ENCODE assay signal across 8 cellular contexts in the genomic region with DNA sequence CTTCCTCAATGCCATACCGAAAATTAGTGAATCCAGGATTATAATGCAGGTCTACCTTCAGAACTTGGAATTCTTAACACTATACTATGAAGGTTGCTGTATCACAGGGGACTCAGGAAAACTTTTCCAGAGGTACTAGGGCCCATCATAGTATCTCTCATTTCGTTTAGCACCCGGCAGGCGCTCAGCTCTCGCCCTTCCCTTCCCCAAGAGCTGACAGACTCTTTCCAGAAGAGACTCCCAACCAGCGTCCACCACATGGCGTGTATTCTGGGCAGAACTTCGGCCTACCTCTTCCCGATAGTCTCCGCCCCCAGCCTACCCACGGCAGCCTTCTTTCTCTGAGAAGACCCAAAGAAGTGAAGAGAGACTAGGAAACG. TPM values are rescaled to one million over a fixed set of nuclear protein-coding genes. Genes with fewer than 3 reads are reported as not detected.
DNase-seq lines count a peak whose midpoint lies in the region; TF ChIP-seq lines count a peak whose summit lies in the region.

No MANE protein-coding gene starts in this region.

- H3K4me3 ChIP-seq in OCI-LY1 (ENCODE audit: low read depth, low read length, poor library complexity, severe bottlenecking): peak overlapping the region; percentile 86
- peak overlapping the region; percentile 85 for H3K4me3 ChIP-seq in neural cell (ENCODE audit: low read length)

- TF ChIP-seq EP300 in neural cell (conservative IDR thresholded peaks at IDR 0.05; ENCODE audit: poor library complexity, severe bottlenecking): no peak

- peak overlapping the region; percentile 99 for H3K4me3 Mint-ChIP-seq in activated naive CD4-positive, alpha-beta T cell treated with anti-CD3 and anti-CD28 coated beads for 36 hours

- H4K20me1 ChIP-seq in OCI-LY1 (ENCODE audit: insufficient read depth, low read length) (no peaks in the 10 kb centered on the region), neural cell (ENCODE audit: insufficient read depth) (no peaks in the 10 kb centered on the region)

- H3K9me2 ChIP-seq in OCI-LY1 (ENCODE audit: low read depth, low read length) (no peaks in the 10 kb centered on the region), neural cell (ENCODE audit: insufficient read depth, low read length) (no peaks in the 10 kb centered on the region)

- H3K9ac ChIP-seq in OCI-LY1 (ENCODE audit: low read length) (peak overlapping the region; percentile 71), neural cell (ENCODE audit: low read length) (peak overlapping the region; percentile 91)

- H3K4me1 Mint-ChIP-seq in activated naive CD4-positive, alpha-beta T cell treated with anti-CD3 and anti-CD28 coated beads for 36 hours (ENCODE audit: low read depth): peaks cover 41% of the 10 kb centered on the region

- no peaks in the 10 kb centered on the region for H3K27me3 ChIP-seq in OCI-LY1 (ENCODE audit: insufficient read depth, low read length)
- no peaks in the 10 kb centered on the region for H3K27me3 ChIP-seq in neural cell (ENCODE audit: insufficient read depth, low read depth, low read length)

- CTCF ChIA-PET in activated naive CD4-positive, alpha-beta T cell treated with anti-CD3 and anti-CD28 coated beads for 36 hours (lab: Charles Lee): interaction anchor here (1.7 kb wide), 1 partner anchor 37 kb away, joined by 3 read pairs; no protein-coding TSS in a partner anchor

- H2AFZ ChIP-seq in OCI-LY1 (ENCODE audit: low read length): no peak overlapping the region
- peak overlapping the region; percentile 93 for H2AFZ ChIP-seq in neural cell (ENCODE audit: low read depth, low read length)

- H3K9me3 ChIP-seq in OCI-LY1 (ENCODE audit: low read length): no peaks in the 10 kb centered on the region
- no peaks in the 10 kb centered on the region for H3K9me3 ChIP-seq in neural cell (ENCODE audit: low read length)

- TF ChIP-seq CTCF in OCI-LY1 (IDR thresholded peaks at IDR 0.05; ENCODE audit: low read length): no peak
- no peak for TF ChIP-seq CTCF in neural cell (IDR thresholded peaks at IDR 0.05; ENCODE audit: poor library complexity, severe bottlenecking)

- intact Hi-C loops in activated naive CD4-positive, alpha-beta T cell treated with anti-CD3 and anti-CD28 coated beads for 36 hours (cut with micrococcal nuclease): loop anchor here (1.0 to 10.0 kb wide), 9 partner anchors 10 to 740 kb away; a partner anchor contains a TSS

- H3K9me3 Mint-ChIP-seq in activated naive CD4-positive, alpha-beta T cell treated with anti-CD3 and anti-CD28 coated beads for 36 hours: no peaks in the 10 kb centered on the region

- H3K27ac Mint-ChIP-seq in activated naive CD4-positive, alpha-beta T cell treated with anti-CD3 and anti-CD28 coated beads for 36 hours: peak overlapping the region; percentile 97

- peaks cover 44% of the 10 kb centered on the region for H3K79me2 ChIP-seq in OCI-LY1 (ENCODE audit: insufficient read depth, low read length)
- H3K79me2 ChIP-seq in neural cell (replicated peaks; ENCODE audit: insufficient read depth, low read length): peaks cover 10% of the 10 kb centered on the region

- peak; percentile 51 for TF ChIP-seq RAD21 in neural cell (conservative IDR thresholded peaks at IDR 0.05)

- DNase-seq in activated naive CD4-positive, alpha-beta T cell treated with anti-CD3 and anti-CD28 coated beads for 36 hours: no peak
- no peak for DNase-seq in activated naive CD4-positive, alpha-beta T cell treated with anti-CD3 and anti-CD28 coated beads, Interleukin-2, amount 50 U/mL, for 16 hours
- no peak for DNase-seq in epithelial cell of prostate (ENCODE audit: low read depth, low spot score)
- DNase-seq in D341Med (ENCODE audit: low spot score): no peak
- no peak for DNase-seq in COLO829 (ENCODE audit: low spot score)
- DNase-seq in cerebellar nuclear complex (lab: John Stamatoyannopoulos, UW): no peak

- peaks cover 25% of the 10 kb centered on the region for H3K36me3 Mint-ChIP-seq in activated naive CD4-positive, alpha-beta T cell treated with anti-CD3 and anti-CD28 coated beads for 36 hours (ENCODE audit: low read depth)

- H3K4me2 ChIP-seq in OCI-LY1 (ENCODE audit: low read length): peak overlapping the region; percentile 85
- peak overlapping the region; percentile 81 for H3K4me2 ChIP-seq in neural cell (ENCODE audit: low read length)

- no peaks in the 10 kb centered on the region for H3K27me3 Mint-ChIP-seq in activated naive CD4-positive, alpha-beta T cell treated with anti-CD3 and anti-CD28 coated beads for 36 hours (ENCODE audit: low read depth)

- peaks cover 32% of the 10 kb centered on the region for H3K36me3 ChIP-seq in OCI-LY1 (ENCODE audit: insufficient read depth, low read length)
- H3K36me3 ChIP-seq in neural cell (ENCODE audit: insufficient read depth, low read length): no peaks in the 10 kb centered on the region

- peaks cover 33% of the 10 kb centered on the region for H3K4me1 ChIP-seq in OCI-LY1 (ENCODE audit: insufficient read depth, low read length, severe bottlenecking)

- no peak overlapping the region for H3K27ac ChIP-seq in OCI-LY1 (ENCODE audit: low read depth, low read length, poor library complexity, severe bottlenecking)
- peak overlapping the region; percentile 89 for H3K27ac ChIP-seq in epithelial cell of prostate
- H3K27ac ChIP-seq in neural cell (ENCODE audit: low read length): peak overlapping the region; percentile 91

- no peaks in the 10 kb centered on the region for H3F3A ChIP-seq in OCI-LY1 (ENCODE audit: insufficient read depth, low read length)
- H3F3A ChIP-seq in neural cell (ENCODE audit: insufficient read depth, low read length, poor library complexity, severe bottlenecking): no peaks in the 10 kb centered on the region

TF ChIP-seq in neural cell, 6 proteins besides CTCF, POLR2A, EP300 and RAD21:
- TF ChIP-seq EZH2 (IDR thresholded peaks at IDR 0.05; ENCODE audit: borderline replicate concordance, insufficient read depth, low read length, poor library complexity, severe bottlenecking) (no peak), POLR2AphosphoS5 (IDR thresholded peaks at IDR 0.05) (no peak), SMC3 (conservative IDR thresholded peaks at IDR 0.05; ENCODE audit: poor library complexity) (no peak), TAF1 (IDR thresholded peaks at IDR 0.05; ENCODE audit: low read depth) (no peak), MXI1 (conservative IDR thresholded peaks at IDR 0.05; ENCODE audit: poor library complexity, severe bottlenecking) (no peak)
- TF ChIP-seq, protein P1, sequence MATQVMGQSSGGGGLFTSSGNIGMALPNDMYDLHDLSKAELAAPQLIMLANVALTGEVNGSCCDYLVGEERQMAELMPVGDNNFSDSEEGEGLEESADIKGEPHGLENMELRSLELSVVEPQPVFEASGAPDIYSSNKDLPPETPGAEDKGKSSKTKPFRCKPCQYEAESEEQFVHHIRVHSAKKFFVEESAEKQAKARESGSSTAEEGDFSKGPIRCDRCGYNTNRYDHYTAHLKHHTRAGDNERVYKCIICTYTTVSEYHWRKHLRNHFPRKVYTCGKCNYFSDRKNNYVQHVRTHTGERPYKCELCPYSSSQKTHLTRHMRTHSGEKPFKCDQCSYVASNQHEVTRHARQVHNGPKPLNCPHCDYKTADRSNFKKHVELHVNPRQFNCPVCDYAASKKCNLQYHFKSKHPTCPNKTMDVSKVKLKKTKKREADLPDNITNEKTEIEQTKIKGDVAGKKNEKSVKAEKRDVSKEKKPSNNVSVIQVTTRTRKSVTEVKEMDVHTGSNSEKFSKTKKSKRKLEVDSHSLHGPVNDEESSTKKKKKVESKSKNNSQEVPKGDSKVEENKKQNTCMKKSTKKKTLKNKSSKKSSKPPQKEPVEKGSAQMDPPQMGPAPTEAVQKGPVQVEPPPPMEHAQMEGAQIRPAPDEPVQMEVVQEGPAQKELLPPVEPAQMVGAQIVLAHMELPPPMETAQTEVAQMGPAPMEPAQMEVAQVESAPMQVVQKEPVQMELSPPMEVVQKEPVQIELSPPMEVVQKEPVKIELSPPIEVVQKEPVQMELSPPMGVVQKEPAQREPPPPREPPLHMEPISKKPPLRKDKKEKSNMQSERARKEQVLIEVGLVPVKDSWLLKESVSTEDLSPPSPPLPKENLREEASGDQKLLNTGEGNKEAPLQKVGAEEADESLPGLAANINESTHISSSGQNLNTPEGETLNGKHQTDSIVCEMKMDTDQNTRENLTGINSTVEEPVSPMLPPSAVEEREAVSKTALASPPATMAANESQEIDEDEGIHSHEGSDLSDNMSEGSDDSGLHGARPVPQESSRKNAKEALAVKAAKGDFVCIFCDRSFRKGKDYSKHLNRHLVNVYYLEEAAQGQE (IDR thresholded peaks at IDR 0.05; ENCODE audit: borderline replicate concordance): no peak
TF ChIP-seq in neural cell: peak in this region for 0.

RNA-seq across cellular contexts. Expression of a gene that starts 0.3 kb away (rescaled TPM):
- total RNA-seq in activated naive CD4-positive, alpha-beta T cell treated with anti-CD3 and anti-CD28 coated beads for 36 hours: 10 to 100 TPM; 41.0 to 46.2 TPM
- 12.6 and 25.3 TPM in 2 replicates for polyA plus RNA-seq in neural cell
- polyA minus RNA-seq in neural cell: 22.9 and 38.3 TPM in 2 replicates

RNA-seq across cellular contexts. Expression of a gene that starts 0.9 kb away (rescaled TPM):
- 10 to 100 TPM; 24.9 to 26.5 TPM for total RNA-seq in activated naive CD4-positive, alpha-beta T cell treated with anti-CD3 and anti-CD28 coated beads for 36 hours
- polyA plus RNA-seq in neural cell: 2.8 and 5.0 TPM in 2 replicates
- polyA minus RNA-seq in neural cell: 6.6 and 8.0 TPM in 2 replicates

RNA-seq across cellular contexts. Expression of a gene that starts 31.4 kb away (rescaled TPM):
- total RNA-seq in activated naive CD4-positive, alpha-beta T cell treated with anti-CD3 and anti-CD28 coated beads for 36 hours: 100 to 1,000 TPM; 271 to 272 TPM
- 58.1 and 64.4 TPM in 2 replicates for polyA plus RNA-seq in neural cell
- polyA minus RNA-seq in neural cell: 168 and 176 TPM in 2 replicates
